Comparison of ENCODE assay signal across 1 cellular context in the genomic region with DNA sequence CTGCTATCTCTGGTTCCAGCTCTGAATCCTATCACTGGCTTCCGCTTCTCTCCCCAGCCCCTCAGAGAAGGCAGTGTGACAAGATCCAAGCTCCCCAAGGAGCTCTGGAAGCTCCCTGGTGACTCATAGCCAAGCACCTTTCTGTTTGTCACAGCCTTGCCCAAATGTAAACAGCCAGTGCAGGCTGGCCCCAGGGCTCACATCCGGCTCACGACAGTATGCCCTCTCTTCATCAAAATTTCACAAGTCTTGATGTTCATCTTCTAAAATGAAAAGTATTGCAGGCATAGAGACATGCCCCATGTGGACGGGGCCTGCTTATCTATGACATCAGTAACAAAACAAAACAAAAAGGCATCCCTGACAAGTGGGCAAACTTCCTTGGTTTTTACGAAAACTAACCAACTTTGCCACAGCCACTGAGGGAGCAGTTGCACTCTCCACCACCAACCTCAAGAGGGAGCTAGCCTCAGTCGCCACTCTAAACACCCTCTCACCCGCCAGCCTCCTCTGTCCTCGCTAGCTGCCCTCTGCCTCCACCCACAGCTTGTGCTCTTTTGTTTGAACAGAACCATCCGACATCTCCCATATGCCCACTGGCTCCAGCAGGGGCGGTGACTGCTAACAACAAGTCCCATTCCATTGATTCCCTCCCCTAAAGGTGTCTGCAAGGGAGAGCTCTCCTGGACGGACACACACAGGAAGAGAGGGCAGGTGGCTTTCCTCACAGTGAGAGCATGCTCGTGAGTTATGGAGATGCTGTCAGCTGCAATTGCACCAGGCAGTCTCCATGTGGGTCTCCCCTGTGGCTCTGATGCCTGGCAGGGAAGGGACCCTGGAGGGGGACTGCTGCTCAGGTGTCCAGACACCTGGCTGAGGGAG.
TF ChIP-seq lines count a peak whose summit lies in the region.

No MANE protein-coding gene starts in this region.

TF ChIP-seq in HepG2, 621 proteins besides CTCF, POLR2A, EP300 and RAD21 (continued from another document and continues in another):
- no peak for TF ChIP-seq RBAK (CRISPR knock-in tag; IDR thresholded peaks at IDR 0.05)
- peak; percentile 93 for TF ChIP-seq FOXK1 (CRISPR knock-in tag; IDR thresholded peaks at IDR 0.05; ENCODE audit: borderline replicate concordance, low read depth)
- TF ChIP-seq MZF1 (CRISPR knock-in tag; IDR thresholded peaks at IDR 0.05; ENCODE audit: borderline replicate concordance), result no peak
- TF ChIP-seq ZNF232 (CRISPR knock-in tag; IDR thresholded peaks at IDR 0.05; ENCODE audit: borderline replicate concordance), result peak; percentile 54; the same call in 1 of the 2 replicates
- TF ChIP-seq, protein P1, sequence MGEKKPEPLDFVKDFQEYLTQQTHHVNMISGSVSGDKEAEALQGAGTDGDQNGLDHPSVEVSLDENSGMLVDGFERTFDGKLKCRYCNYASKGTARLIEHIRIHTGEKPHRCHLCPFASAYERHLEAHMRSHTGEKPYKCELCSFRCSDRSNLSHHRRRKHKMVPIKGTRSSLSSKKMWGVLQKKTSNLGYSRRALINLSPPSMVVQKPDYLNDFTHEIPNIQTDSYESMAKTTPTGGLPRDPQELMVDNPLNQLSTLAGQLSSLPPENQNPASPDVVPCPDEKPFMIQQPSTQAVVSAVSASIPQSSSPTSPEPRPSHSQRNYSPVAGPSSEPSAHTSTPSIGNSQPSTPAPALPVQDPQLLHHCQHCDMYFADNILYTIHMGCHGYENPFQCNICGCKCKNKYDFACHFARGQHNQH (CRISPR knock-in tag; IDR thresholded peaks at IDR 0.05), result peak; percentile 31; the same call in 1 of the 2 replicates
- TF ChIP-seq, protein P2, sequence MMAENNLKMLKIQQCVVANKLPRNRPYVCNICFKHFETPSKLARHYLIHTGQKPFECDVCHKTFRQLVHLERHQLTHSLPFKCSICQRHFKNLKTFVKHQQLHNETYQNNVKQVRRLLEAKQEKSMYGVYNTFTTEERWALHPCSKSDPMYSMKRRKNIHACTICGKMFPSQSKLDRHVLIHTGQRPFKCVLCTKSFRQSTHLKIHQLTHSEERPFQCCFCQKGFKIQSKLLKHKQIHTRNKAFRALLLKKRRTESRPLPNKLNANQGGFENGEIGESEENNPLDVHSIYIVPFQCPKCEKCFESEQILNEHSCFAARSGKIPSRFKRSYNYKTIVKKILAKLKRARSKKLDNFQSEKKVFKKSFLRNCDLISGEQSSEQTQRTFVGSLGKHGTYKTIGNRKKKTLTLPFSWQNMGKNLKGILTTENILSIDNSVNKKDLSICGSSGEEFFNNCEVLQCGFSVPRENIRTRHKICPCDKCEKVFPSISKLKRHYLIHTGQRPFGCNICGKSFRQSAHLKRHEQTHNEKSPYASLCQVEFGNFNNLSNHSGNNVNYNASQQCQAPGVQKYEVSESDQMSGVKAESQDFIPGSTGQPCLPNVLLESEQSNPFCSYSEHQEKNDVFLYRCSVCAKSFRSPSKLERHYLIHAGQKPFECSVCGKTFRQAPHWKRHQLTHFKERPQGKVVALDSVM (CRISPR knock-in tag; IDR thresholded peaks at IDR 0.05), result peak; percentile 97
- TF ChIP-seq IRF2 (CRISPR knock-in tag; IDR thresholded peaks at IDR 0.05), result peak; percentile 55; the same call in 1 of the 2 replicates
- TF ChIP-seq, protein P3, sequence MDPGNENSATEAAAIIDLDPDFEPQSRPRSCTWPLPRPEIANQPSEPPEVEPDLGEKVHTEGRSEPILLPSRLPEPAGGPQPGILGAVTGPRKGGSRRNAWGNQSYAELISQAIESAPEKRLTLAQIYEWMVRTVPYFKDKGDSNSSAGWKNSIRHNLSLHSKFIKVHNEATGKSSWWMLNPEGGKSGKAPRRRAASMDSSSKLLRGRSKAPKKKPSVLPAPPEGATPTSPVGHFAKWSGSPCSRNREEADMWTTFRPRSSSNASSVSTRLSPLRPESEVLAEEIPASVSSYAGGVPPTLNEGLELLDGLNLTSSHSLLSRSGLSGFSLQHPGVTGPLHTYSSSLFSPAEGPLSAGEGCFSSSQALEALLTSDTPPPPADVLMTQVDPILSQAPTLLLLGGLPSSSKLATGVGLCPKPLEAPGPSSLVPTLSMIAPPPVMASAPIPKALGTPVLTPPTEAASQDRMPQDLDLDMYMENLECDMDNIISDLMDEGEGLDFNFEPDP (CRISPR knock-in tag; conservative IDR thresholded peaks at IDR 0.05), result no peak
- TF ChIP-seq SMAD9 (CRISPR knock-in tag; IDR thresholded peaks at IDR 0.05), result no peak
- peak; percentile 52; the same call in 1 of the 2 replicates for TF ChIP-seq RXRB (CRISPR knock-in tag; IDR thresholded peaks at IDR 0.05; ENCODE audit: borderline replicate concordance)
- TF ChIP-seq ZNF138 (CRISPR knock-in tag; IDR thresholded peaks at IDR 0.05; ENCODE audit: low read depth), result no peak
- TF ChIP-seq, protein P4, sequence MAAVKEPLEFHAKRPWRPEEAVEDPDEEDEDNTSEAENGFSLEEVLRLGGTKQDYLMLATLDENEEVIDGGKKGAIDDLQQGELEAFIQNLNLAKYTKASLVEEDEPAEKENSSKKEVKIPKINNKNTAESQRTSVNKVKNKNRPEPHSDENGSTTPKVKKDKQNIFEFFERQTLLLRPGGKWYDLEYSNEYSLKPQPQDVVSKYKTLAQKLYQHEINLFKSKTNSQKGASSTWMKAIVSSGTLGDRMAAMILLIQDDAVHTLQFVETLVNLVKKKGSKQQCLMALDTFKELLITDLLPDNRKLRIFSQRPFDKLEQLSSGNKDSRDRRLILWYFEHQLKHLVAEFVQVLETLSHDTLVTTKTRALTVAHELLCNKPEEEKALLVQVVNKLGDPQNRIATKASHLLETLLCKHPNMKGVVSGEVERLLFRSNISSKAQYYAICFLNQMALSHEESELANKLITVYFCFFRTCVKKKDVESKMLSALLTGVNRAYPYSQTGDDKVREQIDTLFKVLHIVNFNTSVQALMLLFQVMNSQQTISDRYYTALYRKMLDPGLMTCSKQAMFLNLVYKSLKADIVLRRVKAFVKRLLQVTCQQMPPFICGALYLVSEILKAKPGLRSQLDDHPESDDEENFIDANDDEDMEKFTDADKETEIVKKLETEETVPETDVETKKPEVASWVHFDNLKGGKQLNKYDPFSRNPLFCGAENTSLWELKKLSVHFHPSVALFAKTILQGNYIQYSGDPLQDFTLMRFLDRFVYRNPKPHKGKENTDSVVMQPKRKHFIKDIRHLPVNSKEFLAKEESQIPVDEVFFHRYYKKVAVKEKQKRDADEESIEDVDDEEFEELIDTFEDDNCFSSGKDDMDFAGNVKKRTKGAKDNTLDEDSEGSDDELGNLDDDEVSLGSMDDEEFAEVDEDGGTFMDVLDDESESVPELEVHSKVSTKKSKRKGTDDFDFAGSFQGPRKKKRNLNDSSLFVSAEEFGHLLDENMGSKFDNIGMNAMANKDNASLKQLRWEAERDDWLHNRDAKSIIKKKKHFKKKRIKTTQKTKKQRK (IDR thresholded peaks at IDR 0.05; ENCODE audit: low read length), result no peak
- TF ChIP-seq POLR2AphosphoS5 (IDR thresholded peaks at IDR 0.05; ENCODE audit: low read depth, low read length), result no peak
- TF ChIP-seq ZNF367 (CRISPR knock-in tag; IDR thresholded peaks at IDR 0.05; ENCODE audit: borderline replicate concordance), result no peak
- peak; percentile 70 for TF ChIP-seq HDAC2 (CRISPR knock-in tag; IDR thresholded peaks at IDR 0.05)
- 0 out of 2 replicates have a peak, but pooled peaks have one; percentile 19 for TF ChIP-seq ZNF552 (CRISPR knock-in tag; IDR thresholded peaks at IDR 0.05; ENCODE audit: borderline replicate concordance)
- peak; percentile 70 for TF ChIP-seq GATAD2A (CRISPR knock-in tag; IDR thresholded peaks at IDR 0.05)
- no peak for TF ChIP-seq FOXA1 (IDR thresholded peaks at IDR 0.05)
- TF ChIP-seq FOXA1 (CRISPR knock-in tag; IDR thresholded peaks at IDR 0.05), result peak; percentile 90
- peak; percentile 81 for TF ChIP-seq ZMYM4 (CRISPR knock-in tag; IDR thresholded peaks at IDR 0.05)
- TF ChIP-seq, protein P5, sequence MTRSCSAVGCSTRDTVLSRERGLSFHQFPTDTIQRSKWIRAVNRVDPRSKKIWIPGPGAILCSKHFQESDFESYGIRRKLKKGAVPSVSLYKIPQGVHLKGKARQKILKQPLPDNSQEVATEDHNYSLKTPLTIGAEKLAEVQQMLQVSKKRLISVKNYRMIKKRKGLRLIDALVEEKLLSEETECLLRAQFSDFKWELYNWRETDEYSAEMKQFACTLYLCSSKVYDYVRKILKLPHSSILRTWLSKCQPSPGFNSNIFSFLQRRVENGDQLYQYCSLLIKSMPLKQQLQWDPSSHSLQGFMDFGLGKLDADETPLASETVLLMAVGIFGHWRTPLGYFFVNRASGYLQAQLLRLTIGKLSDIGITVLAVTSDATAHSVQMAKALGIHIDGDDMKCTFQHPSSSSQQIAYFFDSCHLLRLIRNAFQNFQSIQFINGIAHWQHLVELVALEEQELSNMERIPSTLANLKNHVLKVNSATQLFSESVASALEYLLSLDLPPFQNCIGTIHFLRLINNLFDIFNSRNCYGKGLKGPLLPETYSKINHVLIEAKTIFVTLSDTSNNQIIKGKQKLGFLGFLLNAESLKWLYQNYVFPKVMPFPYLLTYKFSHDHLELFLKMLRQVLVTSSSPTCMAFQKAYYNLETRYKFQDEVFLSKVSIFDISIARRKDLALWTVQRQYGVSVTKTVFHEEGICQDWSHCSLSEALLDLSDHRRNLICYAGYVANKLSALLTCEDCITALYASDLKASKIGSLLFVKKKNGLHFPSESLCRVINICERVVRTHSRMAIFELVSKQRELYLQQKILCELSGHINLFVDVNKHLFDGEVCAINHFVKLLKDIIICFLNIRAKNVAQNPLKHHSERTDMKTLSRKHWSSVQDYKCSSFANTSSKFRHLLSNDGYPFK (CRISPR knock-in tag; IDR thresholded peaks at IDR 0.05; ENCODE audit: borderline replicate concordance), result peak; percentile 15; the same call in 1 of the 2 replicates
- peak; percentile 44 for TF ChIP-seq THAP11 (CRISPR knock-in tag; IDR thresholded peaks at IDR 0.05)
- no peak for TF ChIP-seq SOX6 (IDR thresholded peaks at IDR 0.05)
- TF ChIP-seq SOX6 (CRISPR knock-in tag; IDR thresholded peaks at IDR 0.05), result peak; percentile 56
- TF ChIP-seq ZNF83 (CRISPR knock-in tag; IDR thresholded peaks at IDR 0.05; ENCODE audit: borderline replicate concordance), result no peak
- TF ChIP-seq ARNT2 (CRISPR knock-in tag; IDR thresholded peaks at IDR 0.05; ENCODE audit: low read depth), result no peak
- TF ChIP-seq KDM2A (CRISPR knock-in tag; IDR thresholded peaks at IDR 0.05; ENCODE audit: borderline replicate concordance, low read depth), result peak; percentile 54; the same call in 1 of the 2 replicates
- TF ChIP-seq, protein P6, sequence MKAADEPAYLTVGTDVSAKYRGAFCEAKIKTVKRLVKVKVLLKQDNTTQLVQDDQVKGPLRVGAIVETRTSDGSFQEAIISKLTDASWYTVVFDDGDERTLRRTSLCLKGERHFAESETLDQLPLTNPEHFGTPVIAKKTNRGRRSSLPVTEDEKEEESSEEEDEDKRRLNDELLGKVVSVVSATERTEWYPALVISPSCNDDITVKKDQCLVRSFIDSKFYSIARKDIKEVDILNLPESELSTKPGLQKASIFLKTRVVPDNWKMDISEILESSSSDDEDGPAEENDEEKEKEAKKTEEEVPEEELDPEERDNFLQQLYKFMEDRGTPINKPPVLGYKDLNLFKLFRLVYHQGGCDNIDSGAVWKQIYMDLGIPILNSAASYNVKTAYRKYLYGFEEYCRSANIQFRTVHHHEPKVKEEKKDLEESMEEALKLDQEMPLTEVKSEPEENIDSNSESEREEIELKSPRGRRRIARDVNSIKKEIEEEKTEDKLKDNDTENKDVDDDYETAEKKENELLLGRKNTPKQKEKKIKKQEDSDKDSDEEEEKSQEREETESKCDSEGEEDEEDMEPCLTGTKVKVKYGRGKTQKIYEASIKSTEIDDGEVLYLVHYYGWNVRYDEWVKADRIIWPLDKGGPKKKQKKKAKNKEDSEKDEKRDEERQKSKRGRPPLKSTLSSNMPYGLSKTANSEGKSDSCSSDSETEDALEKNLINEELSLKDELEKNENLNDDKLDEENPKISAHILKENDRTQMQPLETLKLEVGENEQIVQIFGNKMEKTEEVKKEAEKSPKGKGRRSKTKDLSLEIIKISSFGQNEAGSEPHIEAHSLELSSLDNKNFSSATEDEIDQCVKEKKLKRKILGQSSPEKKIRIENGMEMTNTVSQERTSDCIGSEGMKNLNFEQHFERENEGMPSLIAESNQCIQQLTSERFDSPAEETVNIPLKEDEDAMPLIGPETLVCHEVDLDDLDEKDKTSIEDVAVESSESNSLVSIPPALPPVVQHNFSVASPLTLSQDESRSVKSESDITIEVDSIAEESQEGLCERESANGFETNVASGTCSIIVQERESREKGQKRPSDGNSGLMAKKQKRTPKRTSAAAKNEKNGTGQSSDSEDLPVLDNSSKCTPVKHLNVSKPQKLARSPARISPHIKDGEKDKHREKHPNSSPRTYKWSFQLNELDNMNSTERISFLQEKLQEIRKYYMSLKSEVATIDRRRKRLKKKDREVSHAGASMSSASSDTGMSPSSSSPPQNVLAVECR (CRISPR knock-in tag; IDR thresholded peaks at IDR 0.05; ENCODE audit: borderline replicate concordance), result peak; percentile 28; the same call in 1 of the 2 replicates
- TF ChIP-seq NR2C2 (CRISPR knock-in tag; IDR thresholded peaks at IDR 0.05; ENCODE audit: borderline replicate concordance), result no peak; the same call in 1 of the 2 replicates
- no peak for TF ChIP-seq ZNF549 (CRISPR knock-in tag; IDR thresholded peaks at IDR 0.05)
- TF ChIP-seq MXI1 (IDR thresholded peaks at IDR 0.05; ENCODE audit: borderline replicate concordance, low read depth, low read length), result 0 out of 3 replicates have a peak, but pooled peaks have one; percentile 28
- TF ChIP-seq, protein P7, sequence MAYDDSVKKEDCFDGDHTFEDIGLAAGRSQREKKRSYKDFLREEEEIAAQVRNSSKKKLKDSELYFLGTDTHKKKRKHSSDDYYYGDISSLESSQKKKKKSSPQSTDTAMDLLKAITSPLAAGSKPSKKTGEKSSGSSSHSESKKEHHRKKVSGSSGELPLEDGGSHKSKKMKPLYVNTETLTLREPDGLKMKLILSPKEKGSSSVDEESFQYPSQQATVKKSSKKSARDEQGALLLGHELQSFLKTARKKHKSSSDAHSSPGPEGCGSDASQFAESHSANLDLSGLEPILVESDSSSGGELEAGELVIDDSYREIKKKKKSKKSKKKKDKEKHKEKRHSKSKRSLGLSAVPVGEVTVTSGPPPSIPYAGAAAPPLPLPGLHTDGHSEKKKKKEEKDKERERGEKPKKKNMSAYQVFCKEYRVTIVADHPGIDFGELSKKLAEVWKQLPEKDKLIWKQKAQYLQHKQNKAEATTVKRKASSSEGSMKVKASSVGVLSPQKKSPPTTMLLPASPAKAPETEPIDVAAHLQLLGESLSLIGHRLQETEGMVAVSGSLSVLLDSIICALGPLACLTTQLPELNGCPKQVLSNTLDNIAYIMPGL (CRISPR knock-in tag; IDR thresholded peaks at IDR 0.05; ENCODE audit: borderline replicate concordance in 1 of 2, low read depth in 1 of 2), result peak; percentile 48 to 75; a peak in 2 of 4 replicates
- TF ChIP-seq, protein P8, sequence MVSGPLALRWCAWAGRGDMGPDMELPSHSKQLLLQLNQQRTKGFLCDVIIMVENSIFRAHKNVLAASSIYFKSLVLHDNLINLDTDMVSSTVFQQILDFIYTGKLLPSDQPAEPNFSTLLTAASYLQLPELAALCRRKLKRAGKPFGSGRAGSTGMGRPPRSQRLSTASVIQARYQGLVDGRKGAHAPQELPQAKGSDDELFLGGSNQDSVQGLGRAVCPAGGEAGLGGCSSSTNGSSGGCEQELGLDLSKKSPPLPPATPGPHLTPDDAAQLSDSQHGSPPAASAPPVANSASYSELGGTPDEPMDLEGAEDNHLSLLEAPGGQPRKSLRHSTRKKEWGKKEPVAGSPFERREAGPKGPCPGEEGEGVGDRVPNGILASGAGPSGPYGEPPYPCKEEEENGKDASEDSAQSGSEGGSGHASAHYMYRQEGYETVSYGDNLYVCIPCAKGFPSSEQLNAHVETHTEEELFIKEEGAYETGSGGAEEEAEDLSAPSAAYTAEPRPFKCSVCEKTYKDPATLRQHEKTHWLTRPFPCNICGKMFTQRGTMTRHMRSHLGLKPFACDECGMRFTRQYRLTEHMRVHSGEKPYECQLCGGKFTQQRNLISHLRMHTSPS (CRISPR knock-in tag; IDR thresholded peaks at IDR 0.05; ENCODE audit: low read depth), result peak; percentile 90
- TF ChIP-seq SMC3 (IDR thresholded peaks at IDR 0.05; ENCODE audit: low read length), result peak; percentile 16; the same call in 1 of the 2 replicates
- peak; percentile 33; the same call in 1 of the 2 replicates for TF ChIP-seq MED1 (CRISPR knock-in tag; IDR thresholded peaks at IDR 0.05)
